Comparison of ENCODE assay signal across 37 cellular contexts in genomic region chr19:56201973-56202372, GRCh38. TPM values are rescaled to one million over a fixed set of nuclear protein-coding genes. Genes with fewer than 3 reads are reported as not detected.
"Had no signal": no experiment of that assay in that cellular context is flagged by ENCODE, and none has a peak within 500 bp of the region (broad histone marks: within the 10 kb centered on the region; RNA-seq: fewer than 3 reads in every experiment).

TSS of gene ZSCAN5C (plus strand) at chr19:56202273. CDS start at chr19:56205914, 3,641 bp downstream.

- DNase-seq: Karpas-422, Kasumi-1, KG1, MG63, MM.1S, MV-4-11, NCI-H1048, NCI-H1092, NCI-H1092 treated with DMSO at 0.1 percent for 48 hours, NCI-H1105, NCI-H1105 treated with DMSO at 0.1 percent for 48 hours, NCI-H1417, NCI-H1417 treated with DMSO at 0.1 percent for 48 hours, NCI-H1436, NCI-H1436 treated with DMSO at 0.1 percent for 48 hours, NCI-H146, NCI-H1694, NCI-H1694 treated with DMSO at 0.1 percent for 48 hours, NCI-H187, NCI-H187 treated with DMSO at 0.1 percent for 48 hours, NCI-H1930, NCI-H2029, NCI-H2029 treated with DMSO at 0.1 percent for 48 hours, NCI-H2081, NCI-H2081 treated with DMSO at 0.1 percent for 48 hours, NCI-H2107, NCI-H2171, NCI-H2171 treated with DMSO at 0.1 percent for 48 hours, NCI-H2227 treated with DMSO at 0.1 percent for 48 hours, NCI-H226, NCI-H345, NCI-H446, NCI-H446 treated with DMSO at 0.1 percent for 48 hours had no signal

RNA-seq across cellular contexts. Expression of gene ZSCAN5C, which starts in this region (rescaled TPM):
- total RNA-seq: LHCN-M2, M059J, MCF 10A, NCI-H460 had no signal
